Comparison of ENCODE assay signal across 18 cellular contexts in the genomic region with DNA sequence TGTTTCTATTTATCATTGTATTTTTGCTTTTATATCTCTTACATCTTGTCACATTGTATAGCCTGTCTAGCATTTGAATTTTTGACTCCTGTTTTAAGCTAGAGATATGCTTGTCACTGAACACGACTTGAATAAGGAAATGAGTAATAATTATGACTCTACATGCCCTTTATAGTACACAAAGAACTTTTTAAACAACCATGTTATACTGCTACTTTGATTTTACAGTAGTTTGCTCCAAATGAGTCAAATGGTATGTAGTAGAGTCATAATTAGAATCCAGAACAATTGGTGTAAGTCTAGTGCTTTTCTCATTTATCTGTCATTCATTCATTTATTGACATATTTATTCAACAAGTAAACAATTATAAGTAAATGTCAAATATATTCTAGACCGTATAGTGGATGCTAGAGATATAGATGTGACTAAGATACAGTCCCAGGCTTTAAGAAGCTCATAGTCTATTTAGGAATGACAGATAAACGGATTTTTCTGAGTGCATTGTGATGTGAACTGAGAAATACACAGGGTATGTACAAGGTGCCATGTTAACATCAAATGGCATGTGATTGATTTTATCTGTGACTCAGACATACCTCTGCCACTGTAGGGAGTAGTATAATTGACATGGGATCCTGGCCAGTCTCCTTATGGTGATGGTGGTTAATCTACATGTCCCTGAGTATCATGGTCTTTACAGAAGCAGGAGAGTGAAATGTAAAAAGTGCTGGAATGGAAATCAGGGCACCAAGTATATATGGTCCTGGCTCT.
DNase-seq lines count a peak whose midpoint lies in the region; ATAC-seq, FAIRE-seq and TF ChIP-seq lines count a peak whose summit lies in the region.
"Had no signal": no experiment of that assay in that cellular context is flagged by ENCODE, and none has a peak within 500 bp of the region (broad histone marks: within the 10 kb centered on the region; RNA-seq: fewer than 3 reads in every experiment).

No MANE protein-coding gene starts in this region.

- peak; percentile 58 for DNase-seq in EH (ENCODE audit: low read depth)
- peak; percentile 56 for DNase-seq in NCI-H69 (lab: John Stamatoyannopoulos, UW)
- DNase-seq in endothelial cell of umbilical vein (ENCODE audit: low read depth, low spot score), result peak; percentile 15
- no peak for DNase-seq in NCI-H345 (lab: John Stamatoyannopoulos, UW)
- DNase-seq in activated naive CD8-positive, alpha-beta T cell treated with anti-CD3 and anti-CD28 coated beads for 36 hours, result no peak
- no peak for DNase-seq in glutamatergic neuron
- DNase-seq: AML-193, GOT3, NCI-H1105 treated with DMSO at 0.1 percent for 48 hours, NCI-H1694, NCI-H510A, NCI-H82, SW 1271 had no signal

- H3K36me3 Mint-ChIP-seq in activated naive CD8-positive, alpha-beta T cell treated with anti-CD3 and anti-CD28 coated beads for 36 hours, result no peaks in the 10 kb centered on the region
- no peaks in the 10 kb centered on the region for H3K36me3 Mint-ChIP-seq in glutamatergic neuron (ENCODE audit: unreplicated experiment)
- H3K36me3 Mint-ChIP-seq: CD14-positive monocyte had no signal

- H4K20me1 ChIP-seq in endothelial cell of umbilical vein (replicated peaks; ENCODE audit: control insufficient read depth, extremely low read depth, insufficient read depth, low read length), result no peaks in the 10 kb centered on the region

- no peaks in the 10 kb centered on the region for H3K36me3 ChIP-seq in endothelial cell of umbilical vein (ENCODE audit: control insufficient read depth in 2 of 2, extremely low read depth in 1 of 2, insufficient read depth in 2 of 2, low read length in 2 of 2)
- H3K36me3 ChIP-seq: SJSA1 had no signal

- no TSS peak for BruUV-seq in endothelial cell of umbilical vein (replicated peaks; lab: Mats Ljungman, UMichigan)

- no peak overlapping the region for H3K4me3 Mint-ChIP-seq in activated naive CD8-positive, alpha-beta T cell treated with anti-CD3 and anti-CD28 coated beads for 36 hours
- no peak overlapping the region for H3K4me3 Mint-ChIP-seq in glutamatergic neuron (ENCODE audit: unreplicated experiment)
- H3K4me3 Mint-ChIP-seq: CD14-positive monocyte had no signal

- no peaks in the 10 kb centered on the region for H3K27me3 Mint-ChIP-seq in activated naive CD8-positive, alpha-beta T cell treated with anti-CD3 and anti-CD28 coated beads for 36 hours
- peaks cover 3% of the 10 kb centered on the region for H3K27me3 Mint-ChIP-seq in glutamatergic neuron (ENCODE audit: unreplicated experiment)

- H3K9me1 ChIP-seq in endothelial cell of umbilical vein (replicated peaks; ENCODE audit: control insufficient read depth, extremely low read depth, insufficient read depth, low read length), result no peaks in the 10 kb centered on the region

- peaks cover 4% of the 10 kb centered on the region for H3K4me1 ChIP-seq in endothelial cell of umbilical vein (ENCODE audit: control insufficient read depth, extremely low read depth, insufficient read depth, low read length)

- no peak overlapping the region for H3K4me2 ChIP-seq in endothelial cell of umbilical vein (ENCODE audit: insufficient read depth, low read length)

- H2AFZ ChIP-seq in endothelial cell of umbilical vein (ENCODE audit: low read depth, low read length), result no peak overlapping the region

- H3K27me3 ChIP-seq in endothelial cell of umbilical vein (ENCODE audit: control insufficient read depth in 2 of 2, insufficient read depth in 2 of 2, low read length in 2 of 2), result no peaks in the 10 kb centered on the region
- H3K27me3 ChIP-seq: SJSA1 had no signal

- H3K9ac ChIP-seq in endothelial cell of umbilical vein (replicated peaks; ENCODE audit: extremely low read depth, insufficient read depth, low read length), result no peak overlapping the region

- dilution Hi-C loops in endothelial cell of umbilical vein (cut with MboI; ENCODE audit: extremely low pct_ligation_motif_present, low sequenced_read_pairs), result no loop called here

- H3K4me3 ChIP-seq in endothelial cell of umbilical vein (replicated peaks in 1 of 3; ENCODE audit: insufficient read depth in 1 of 3, low read depth in 1 of 3, low read length in 3 of 3), result no peak overlapping the region
- H3K4me3 ChIP-seq: SJSA1 had no signal

- no peak overlapping the region for H3K27ac Mint-ChIP-seq in activated naive CD8-positive, alpha-beta T cell treated with anti-CD3 and anti-CD28 coated beads for 36 hours
- no peak overlapping the region for H3K27ac Mint-ChIP-seq in glutamatergic neuron (ENCODE audit: unreplicated experiment)
- H3K27ac Mint-ChIP-seq: CD14-positive monocyte had no signal

- H3K4me1 Mint-ChIP-seq in activated naive CD8-positive, alpha-beta T cell treated with anti-CD3 and anti-CD28 coated beads for 36 hours, result no peaks in the 10 kb centered on the region
- H3K4me1 Mint-ChIP-seq in glutamatergic neuron (ENCODE audit: low read depth, unreplicated experiment), result peaks cover 14% of the 10 kb centered on the region
- H3K4me1 Mint-ChIP-seq: CD14-positive monocyte had no signal

- no peaks in the 10 kb centered on the region for H3K79me2 ChIP-seq in endothelial cell of umbilical vein (ENCODE audit: control insufficient read depth, insufficient read depth, low read length)

- CTCF ChIA-PET in endothelial cell of umbilical vein (lab: Charles Lee), result interaction anchor here (1.6 kb wide), 1 partner anchor 13 kb away, joined by 5 read pairs; no protein-coding TSS in a partner anchor

- no peak for FAIRE-seq in endothelial cell of umbilical vein (lab: Jason Lieb, UNC)
- FAIRE-seq: GM12891, GM18507 had no signal

- POLR2A ChIA-PET in endothelial cell of umbilical vein (lab: Charles Lee), result no interaction called here

- H3K9me3 Mint-ChIP-seq in activated naive CD8-positive, alpha-beta T cell treated with anti-CD3 and anti-CD28 coated beads for 36 hours, result peaks cover 1% of the 10 kb centered on the region
- H3K9me3 Mint-ChIP-seq in glutamatergic neuron (ENCODE audit: unreplicated experiment), result peaks cover 2% of the 10 kb centered on the region

- ATAC-seq in HG03571 (IDR thresholded peaks at IDR 0.05; ENCODE audit: unreplicated experiment), result no peak

- no peaks in the 10 kb centered on the region for H3K9me3 ChIP-seq in endothelial cell of umbilical vein (replicated peaks; ENCODE audit: control insufficient read depth, insufficient read depth, low read length)
- H3K9me3 ChIP-seq: SJSA1 had no signal

- TF ChIP-seq CTCF in endothelial cell of umbilical vein (IDR thresholded peaks at IDR 0.05; ENCODE audit: extremely low read depth in 1 of 2, insufficient read depth in 1 of 2, low read depth in 1 of 2, low read length in 2 of 2) (no peak), glutamatergic neuron (IDR thresholded peaks at IDR 0.05; ENCODE audit: partially characterized antibody, unreplicated experiment) (no peak)

- H3K27ac ChIP-seq in endothelial cell of umbilical vein (ENCODE audit: insufficient read depth, low read depth, low read length), result peak overlapping the region; percentile 45
- H3K27ac ChIP-seq: SJSA1 had no signal

- no peak for TF ChIP-seq POLR2A in endothelial cell of umbilical vein (IDR thresholded peaks at IDR 0.05; ENCODE audit: low read depth, low read length)

- intact Hi-C loops in endothelial cell of umbilical vein (cut with micrococcal nuclease), result no loop called here

TF ChIP-seq in endothelial cell of umbilical vein, 7 proteins besides CTCF, POLR2A, EP300 and RAD21:
- TF ChIP-seq MAX (IDR thresholded peaks at IDR 0.05; ENCODE audit: insufficient read depth, insufficient read length) (no peak), FOS (IDR thresholded peaks at IDR 0.05; ENCODE audit: borderline replicate concordance, insufficient read depth, low read length) (peak; percentile 81), POLR2AphosphoS5 (IDR thresholded peaks at IDR 0.05; ENCODE audit: insufficient read depth, low read depth, low read length) (no peak), JUN (IDR thresholded peaks at IDR 0.05; ENCODE audit: borderline replicate concordance, insufficient read depth, insufficient read length, low read depth) (no peak), EZH2 (IDR thresholded peaks at IDR 0.05; ENCODE audit: borderline replicate concordance, low read depth, low read length, severe bottlenecking) (no peak), MYC (IDR thresholded peaks at IDR 0.05; ENCODE audit: low read depth, low read length) (no peak), GATA2 (IDR thresholded peaks at IDR 0.05; ENCODE audit: insufficient read depth, insufficient read length, low read depth, low read length) (peak; percentile 34)

Comparison
In these comparisons a context has a peak if more than half of its experiments do, and no peak if none do; other contexts are left out.
1. DNase-seq: peak in EH (single experiment), NCI-H69 (single experiment) and endothelial cell of umbilical vein (single experiment); none in NCI-H345 (single experiment), activated naive CD8-positive, alpha-beta T cell treated with anti-CD3 and anti-CD28 coated beads for 36 hours (single experiment) and glutamatergic neuron (single experiment).